13 cellular contexts compared by ENCODE assay signal in genomic region chr21:26835027-26835713, GRCh38. TPM values are rescaled to one million over a fixed set of nuclear protein-coding genes. Genes with fewer than 3 reads are reported as not detected.
DNase-seq lines count a peak whose midpoint lies in the region; ATAC-seq, FAIRE-seq and TF ChIP-seq lines count a peak whose summit lies in the region.
"Had no signal": no experiment of that assay in that cellular context is flagged by ENCODE, and none has a peak within 500 bp of the region (broad histone marks: within the 10 kb centered on the region; RNA-seq: fewer than 3 reads in every experiment).

No MANE protein-coding gene starts in this region.

- no peaks in the 10 kb centered on the region for H3K9me3 Mint-ChIP-seq in activated CD4-positive, alpha-beta memory T cell treated with anti-CD3 and anti-CD28 coated beads, Interleukin-2, amount 10 ng/mL, durations not matched to agents 7 days and 5 days
- no peaks in the 10 kb centered on the region for H3K9me3 Mint-ChIP-seq in activated CD4-positive, alpha-beta memory T cell treated with anti-CD3 and anti-CD28 coated beads for 36 hours

- POLR2A ChIA-PET in activated CD4-positive, alpha-beta memory T cell treated with anti-CD3 and anti-CD28 coated beads, Interleukin-2, amount 10 ng/mL, durations not matched to agents 7 days and 5 days (lab: Charles Lee), result no interaction called here
- POLR2A ChIA-PET in activated CD4-positive, alpha-beta memory T cell treated with anti-CD3 and anti-CD28 coated beads for 36 hours (lab: Charles Lee), result no interaction called here

- peaks cover 0 to 41% of the 10 kb centered on the region in 2 donors for H3K36me3 ChIP-seq in gastroesophageal sphincter

- no peak overlapping the region for H3K4me3 Mint-ChIP-seq in activated CD4-positive, alpha-beta memory T cell treated with anti-CD3 and anti-CD28 coated beads, Interleukin-2, amount 10 ng/mL, durations not matched to agents 7 days and 5 days
- no peak overlapping the region for H3K4me3 Mint-ChIP-seq in activated CD4-positive, alpha-beta memory T cell treated with anti-CD3 and anti-CD28 coated beads for 36 hours
- H3K4me3 Mint-ChIP-seq: effector memory CD8-positive, alpha-beta T cell had no signal

- 62 to 65% methylated on average over 4 to 6 of the region's 7 CpGs for WGBS in gastroesophageal sphincter (ENCODE audit: low coverage in 1 of 2), 2 donors

- no peaks in the 10 kb centered on the region for H3K36me3 Mint-ChIP-seq in activated CD4-positive, alpha-beta memory T cell treated with anti-CD3 and anti-CD28 coated beads, Interleukin-2, amount 10 ng/mL, durations not matched to agents 7 days and 5 days (ENCODE audit: low read depth)
- no peaks in the 10 kb centered on the region for H3K36me3 Mint-ChIP-seq in activated CD4-positive, alpha-beta memory T cell treated with anti-CD3 and anti-CD28 coated beads for 36 hours

- ATAC-seq in gastroesophageal sphincter (peak; percentile 17), HG03354 (IDR thresholded peaks at IDR 0.05; ENCODE audit: poor library complexity, severe bottlenecking, unreplicated experiment) (no peak)
- ATAC-seq: effector memory CD8-positive, alpha-beta T cell had no signal

- DNase-seq in activated CD4-positive, alpha-beta memory T cell treated with anti-CD3 and anti-CD28 coated beads, Interleukin-2, amount 10 ng/mL, durations not matched to agents 7 days and 5 days, result no peak
- DNase-seq in activated CD4-positive, alpha-beta memory T cell treated with anti-CD3 and anti-CD28 coated beads for 36 hours, result no peak
- DNase-seq in urothelium cell line (ENCODE audit: low spot score) (peak; percentile 29), hepatic stellate cell (ENCODE audit: low spot score) (no peak)
- DNase-seq in effector CD8-positive, alpha-beta T cell (lab: John Stamatoyannopoulos, UW), result no peak
- DNase-seq: activated CD4-positive, alpha-beta T cell treated with anti-CD3 and anti-CD28 coated beads for 1 hour; effector memory CD8-positive, alpha-beta T cell; NCI-H1436 treated with DMSO at 0.1 percent for 48 hours; occipital lobe had no signal

- peak overlapping the region; percentile 44 for H3K27ac Mint-ChIP-seq in activated CD4-positive, alpha-beta memory T cell treated with anti-CD3 and anti-CD28 coated beads, Interleukin-2, amount 10 ng/mL, durations not matched to agents 7 days and 5 days
- H3K27ac Mint-ChIP-seq in activated CD4-positive, alpha-beta memory T cell treated with anti-CD3 and anti-CD28 coated beads for 36 hours, result no peak overlapping the region
- H3K27ac Mint-ChIP-seq: effector memory CD8-positive, alpha-beta T cell had no signal

- CTCF ChIA-PET in activated CD4-positive, alpha-beta memory T cell treated with anti-CD3 and anti-CD28 coated beads, Interleukin-2, amount 10 ng/mL, durations not matched to agents 7 days and 5 days (lab: Charles Lee), result no interaction called here
- CTCF ChIA-PET in activated CD4-positive, alpha-beta memory T cell treated with anti-CD3 and anti-CD28 coated beads for 36 hours (lab: Charles Lee), result no interaction called here

- peak overlapping the region in 2 of 4 donors; percentile 18 to 32 for H3K27ac ChIP-seq in gastroesophageal sphincter

- peaks cover 1 to 40% (median 10%) of the 10 kb centered on the region in 3 donors for H3K4me1 ChIP-seq in gastroesophageal sphincter

- FAIRE-seq in TTC549 (lab: Jason Lieb, UNC), result peak; percentile 91
- FAIRE-seq in urothelium cell line (lab: Jason Lieb, UNC), result no peak

- no peaks in the 10 kb centered on the region for H3K27me3 ChIP-seq in gastroesophageal sphincter

- no peaks in the 10 kb centered on the region for H3K9me3 ChIP-seq in gastroesophageal sphincter
- H3K9me3 ChIP-seq: thoracic aorta had no signal

- no peak for TF ChIP-seq EP300 in gastroesophageal sphincter (IDR thresholded peaks at IDR 0.05)

- peaks cover 36% of the 10 kb centered on the region for H3K4me1 Mint-ChIP-seq in activated CD4-positive, alpha-beta memory T cell treated with anti-CD3 and anti-CD28 coated beads, Interleukin-2, amount 10 ng/mL, durations not matched to agents 7 days and 5 days
- H3K4me1 Mint-ChIP-seq in activated CD4-positive, alpha-beta memory T cell treated with anti-CD3 and anti-CD28 coated beads for 36 hours (ENCODE audit: low read depth), result peaks cover 10% of the 10 kb centered on the region

- H3K4me3 ChIP-seq in gastroesophageal sphincter, result no peak overlapping the region
- H3K4me3 ChIP-seq: thoracic aorta had no signal

- H3K27me3 Mint-ChIP-seq in activated CD4-positive, alpha-beta memory T cell treated with anti-CD3 and anti-CD28 coated beads, Interleukin-2, amount 10 ng/mL, durations not matched to agents 7 days and 5 days, result peaks cover 12% of the 10 kb centered on the region
- H3K27me3 Mint-ChIP-seq in activated CD4-positive, alpha-beta memory T cell treated with anti-CD3 and anti-CD28 coated beads for 36 hours, result peaks cover 23% of the 10 kb centered on the region

- TF ChIP-seq POLR2A in gastroesophageal sphincter (IDR thresholded peaks at IDR 0.05), result no peak

- TF ChIP-seq CTCF in gastroesophageal sphincter (IDR thresholded peaks at IDR 0.05), result no peak

- intact Hi-C loops in activated CD4-positive, alpha-beta memory T cell treated with anti-CD3 and anti-CD28 coated beads for 36 hours (cut with micrococcal nuclease), result no loop called here

RNA-seq across cellular contexts. Expression of gene ADAMTS1, which starts 10.0 kb away (rescaled TPM):
- 1 to 10 TPM; 1.2 to 1.4 TPM for total RNA-seq in activated CD4-positive, alpha-beta memory T cell treated with anti-CD3 and anti-CD28 coated beads, Interleukin-2, amount 10 ng/mL, durations not matched to agents 7 days and 5 days
- not detected for total RNA-seq in activated CD4-positive, alpha-beta memory T cell treated with anti-CD3 and anti-CD28 coated beads for 36 hours
- 100 to 1,000 TPM in 2 of 4 donors, 10 to 100 TPM in 2; 68.5 to 144 (median 103) TPM for total RNA-seq in gastroesophageal sphincter

Comparison
In these comparisons a context has a peak if more than half of its experiments do, and no peak if none do; other contexts are left out.
1. RNA of gene ADAMTS1, which starts 10.0 kb away (total RNA-seq): 68.5 to 144 TPM in gastroesophageal sphincter; 1.2 to 1.4 TPM in activated CD4-positive, alpha-beta memory T cell treated with anti-CD3 and anti-CD28 coated beads, Interleukin-2, amount 10 ng/mL, durations not matched to agents 7 days and 5 days and not detected in activated CD4-positive, alpha-beta memory T cell treated with anti-CD3 and anti-CD28 coated beads for 36 hours; every median in the first group is over 10 times any median in the second.